ENCODE assay signal across 9 cellular contexts in genomic region chr1:22143586-22144033, GRCh38. TPM values are rescaled to one million over a fixed set of nuclear protein-coding genes. Genes with fewer than 3 reads are reported as not detected.
DNase-seq lines count a peak whose midpoint lies in the region; ATAC-seq and TF ChIP-seq lines count a peak whose summit lies in the region.
"Had no signal": no experiment of that assay in that cellular context is flagged by ENCODE, and none has a peak within 500 bp of the region (broad histone marks: within the 10 kb centered on the region; RNA-seq: fewer than 3 reads in every experiment).

No MANE protein-coding gene starts in this region.

- H4K8ac ChIP-seq in neuronal stem cell (ENCODE audit: low read depth, low read length): no peak overlapping the region

- 5 to 10% methylated on average over 15 to 27 of the region's 27 CpGs for WGBS in esophagus, 2 donors
- WGBS in neuronal stem cell (ENCODE audit: extremely low coverage in 2 of 2, insufficient read length in 2 of 2, insufficient replicate concordance in 1 of 2), 2 donors: no CpG with 5 or more reads among the region's 27 CpGs

- H3K9me3 ChIP-seq in BLaER1 treated with 17β-estradiol and CSF1 and Interleukin-3, amounts not matched to agents 10 nM and 100 nM (replicated peaks in 1 of 11): no peaks in the 10 kb centered on the region
- no peaks in the 10 kb centered on the region for H3K9me3 ChIP-seq in OCI-LY3 (ENCODE audit: insufficient read depth, low read length)
- H3K9me3 ChIP-seq in esophagus (ENCODE audit: control insufficient read depth in 2 of 2, insufficient read depth in 1 of 2, low read depth in 1 of 2, low read length in 1 of 2): no peaks in the 10 kb centered on the region
- no peaks in the 10 kb centered on the region for H3K9me3 ChIP-seq in neuronal stem cell (replicated peaks in 1 of 2; ENCODE audit: control insufficient read depth in 2 of 2, insufficient read depth in 1 of 2, low read depth in 1 of 2, low read length in 2 of 2)

- no peaks in the 10 kb centered on the region for H3K79me1 ChIP-seq in neuronal stem cell (ENCODE audit: low read depth, low read length)

- H4K20me1 ChIP-seq in BLaER1 treated with 17β-estradiol and CSF1 and Interleukin-3, amounts not matched to agents 10 nM and 100 nM: peaks cover 4 to 62% (median 38%) of the 10 kb centered on the region in 11 experiments; a peak in 21 of 22 replicates
- peaks cover 31% of the 10 kb centered on the region for H4K20me1 ChIP-seq in OCI-LY3 (ENCODE audit: insufficient read depth, low read length)

- no peak overlapping the region for H2AK5ac ChIP-seq in neuronal stem cell (ENCODE audit: low read depth, low read length)

- no peaks in the 10 kb centered on the region for H3K36me3 ChIP-seq in BLaER1 treated with 17β-estradiol and CSF1 and Interleukin-3, amounts not matched to agents 10 nM and 100 nM
- H3K36me3 ChIP-seq in OCI-LY3 (replicated peaks; ENCODE audit: low read depth, low read length) (peaks cover 33% of the 10 kb centered on the region), esophagus (ENCODE audit: control insufficient read depth in 2 of 2, insufficient read depth in 2 of 2, low read length in 1 of 2) (peaks cover 0 to 2% of the 10 kb centered on the region in 2 donors), neuronal stem cell (replicated peaks in 1 of 2; ENCODE audit: control insufficient read depth in 2 of 2, insufficient read depth in 2 of 2, low read length in 2 of 2) (no peaks in the 10 kb centered on the region)

- H2BK120ac ChIP-seq in neuronal stem cell (ENCODE audit: low read depth, low read length): no peak overlapping the region

- peaks cover 56 to 71% (median 67%) of the 10 kb centered on the region in 11 experiments for H3K27me3 ChIP-seq in BLaER1 treated with 17β-estradiol and CSF1 and Interleukin-3, amounts not matched to agents 10 nM and 100 nM
- H3K27me3 ChIP-seq in OCI-LY3 (ENCODE audit: low read depth, low read length): no peaks in the 10 kb centered on the region
- peaks cover 0 to 3% of the 10 kb centered on the region in 2 donors for H3K27me3 ChIP-seq in esophagus (ENCODE audit: control insufficient read depth in 1 of 2, insufficient read depth in 2 of 2, low read length in 2 of 2)
- H3K27me3 ChIP-seq in neuronal stem cell (ENCODE audit: control insufficient read depth in 3 of 3, insufficient read depth in 3 of 3, low read depth in 1 of 3, low read length in 3 of 3): peaks cover 11 to 83% (median 63%) of the 10 kb centered on the region in 3 experiments

- no peak for TF ChIP-seq CTCF in OCI-LY3 (IDR thresholded peaks at IDR 0.05; ENCODE audit: low read depth, low read length)

- no peak overlapping the region for H2BK12ac ChIP-seq in neuronal stem cell (ENCODE audit: low read length)

- H3K79me2 ChIP-seq in OCI-LY3 (ENCODE audit: low read length): peaks cover 42% of the 10 kb centered on the region

- H3K14ac ChIP-seq in neuronal stem cell (ENCODE audit: low read length): no peak overlapping the region

- no peak overlapping the region for H3K23ac ChIP-seq in neuronal stem cell (ENCODE audit: low read depth, low read length, poor library complexity)

- no peak overlapping the region for H2AFZ ChIP-seq in OCI-LY3 (ENCODE audit: low read depth, low read length)
- no peak overlapping the region for H2AFZ ChIP-seq in neuronal stem cell (ENCODE audit: low read length)

- DNase-seq in neuronal stem cell (ENCODE audit: low spot score) (no peak), DMS153 treated with DMSO at 0.1 percent for 48 hours (lab: John Stamatoyannopoulos, UW; ENCODE audit: unreplicated experiment) (no peak), NCI-H774 (lab: John Stamatoyannopoulos, UW) (no peak), cerebellar nuclear complex (lab: John Stamatoyannopoulos, UW) (no peak)
- DNase-seq: NCI-H748 treated with DMSO at 0.1 percent for 48 hours had no signal

- H2BK5ac ChIP-seq in neuronal stem cell (ENCODE audit: low read length): no peak overlapping the region

- H3K4me2 ChIP-seq in BLaER1 treated with 17β-estradiol and CSF1 and Interleukin-3, amounts not matched to agents 10 nM and 100 nM: peak overlapping the region; percentile 45 to 96 (median 85); a peak in 18 of 22 replicates
- peak overlapping the region; percentile 95 for H3K4me2 ChIP-seq in OCI-LY3 (ENCODE audit: low read length)
- peak overlapping the region; percentile 36 for H3K4me2 ChIP-seq in neuronal stem cell (ENCODE audit: insufficient read depth, low read length, poor library complexity, severe bottlenecking)

- no peak overlapping the region for H3K4ac ChIP-seq in neuronal stem cell (ENCODE audit: low read length)

- no peak overlapping the region for H3K9ac ChIP-seq in BLaER1 treated with 17β-estradiol and CSF1 and Interleukin-3, amounts not matched to agents 10 nM and 100 nM
- H3K9ac ChIP-seq in OCI-LY3 (ENCODE audit: low read length) (peak overlapping the region; percentile 92), neuronal stem cell (ENCODE audit: low read depth, low read length, poor library complexity) (no peak overlapping the region)

- H3K18ac ChIP-seq in neuronal stem cell (ENCODE audit: low read length): no peak overlapping the region

- peak overlapping the region in 8 of 10 experiments; percentile 17 to 68 (median 58); a peak in 7 of 20 replicates for H3K4me3 ChIP-seq in BLaER1 treated with 17β-estradiol and CSF1 and Interleukin-3, amounts not matched to agents 10 nM and 100 nM
- peak overlapping the region; percentile 95 for H3K4me3 ChIP-seq in OCI-LY3 (ENCODE audit: low read length)
- H3K4me3 ChIP-seq in esophagus (ENCODE audit: low read depth in 1 of 2, low read length in 2 of 2): peak overlapping the region; percentile 30 to 69
- no peak overlapping the region for H3K4me3 ChIP-seq in neuronal stem cell (ENCODE audit: low read length in 2 of 2)

- H3K27ac ChIP-seq in BLaER1 treated with 17β-estradiol and CSF1 and Interleukin-3, amounts not matched to agents 10 nM and 100 nM: no peak overlapping the region
- H3K27ac ChIP-seq in OCI-LY3 (ENCODE audit: low read length): peak overlapping the region; percentile 77
- H3K27ac ChIP-seq in esophagus (ENCODE audit: low read depth in 2 of 2, low read length in 1 of 2): peak overlapping the region; percentile 66 to 72
- no peak overlapping the region for H3K27ac ChIP-seq in neuronal stem cell (replicated peaks; ENCODE audit: low read length)

- no peak overlapping the region for H2BK15ac ChIP-seq in neuronal stem cell (ENCODE audit: low read length)

- no peak overlapping the region for H4K91ac ChIP-seq in neuronal stem cell (ENCODE audit: low read depth, low read length, poor library complexity)

- no peak for ATAC-seq in GM21529 (IDR thresholded peaks at IDR 0.05; ENCODE audit: unreplicated experiment)

- peaks cover 7 to 27% (median 14%) of the 10 kb centered on the region in 10 experiments; a peak in 18 of 20 replicates for H3K4me1 ChIP-seq in BLaER1 treated with 17β-estradiol and CSF1 and Interleukin-3, amounts not matched to agents 10 nM and 100 nM
- peaks cover 72% of the 10 kb centered on the region for H3K4me1 ChIP-seq in OCI-LY3 (ENCODE audit: low read length)
- peaks cover 5 to 27% of the 10 kb centered on the region in 2 donors for H3K4me1 ChIP-seq in esophagus (ENCODE audit: control insufficient read depth in 2 of 2, insufficient read depth in 2 of 2, low read length in 1 of 2)
- H3K4me1 ChIP-seq in neuronal stem cell (ENCODE audit: control insufficient read depth in 2 of 2, insufficient read depth in 1 of 2, low read depth in 1 of 2, low read length in 2 of 2): peaks cover 9 to 12% of the 10 kb centered on the region in 2 donors

RNA-seq across cellular contexts. Expression of gene WNT4, which starts 0.7 kb away (rescaled TPM):
- polyA plus RNA-seq in esophagus: 10 to 100 TPM in 1 of 2 donors, 1 to 10 TPM in 1; 9.4 to 15.6 TPM
- polyA plus RNA-seq in neuronal stem cell (2013, experiment 1 of 2): not detected
- not detected for polyA plus RNA-seq in neuronal stem cell (2013, experiment 2 of 2)

Comparison
In these comparisons a context has a peak if more than half of its experiments do, and no peak if none do; other contexts are left out.
1. H3K27ac ChIP-seq: peak in OCI-LY3 (single experiment) and esophagus (2 of 2); none in BLaER1 treated with 17β-estradiol and CSF1 and Interleukin-3, amounts not matched to agents 10 nM and 100 nM (0 of 11) and neuronal stem cell (single experiment).
2. H3K4me2 ChIP-seq: peak in every context shown above with its lines; median percentile 95 in OCI-LY3; 85 in BLaER1 treated with 17β-estradiol and CSF1 and Interleukin-3, amounts not matched to agents 10 nM and 100 nM; 36 in neuronal stem cell.
3. H3K4me3 ChIP-seq: peak in BLaER1 treated with 17β-estradiol and CSF1 and Interleukin-3, amounts not matched to agents 10 nM and 100 nM (8 of 10), OCI-LY3 (single experiment) and esophagus (2 of 2); none in neuronal stem cell (0 of 2).